ENCODE assay signal across 35 cellular contexts in the genomic region with DNA sequence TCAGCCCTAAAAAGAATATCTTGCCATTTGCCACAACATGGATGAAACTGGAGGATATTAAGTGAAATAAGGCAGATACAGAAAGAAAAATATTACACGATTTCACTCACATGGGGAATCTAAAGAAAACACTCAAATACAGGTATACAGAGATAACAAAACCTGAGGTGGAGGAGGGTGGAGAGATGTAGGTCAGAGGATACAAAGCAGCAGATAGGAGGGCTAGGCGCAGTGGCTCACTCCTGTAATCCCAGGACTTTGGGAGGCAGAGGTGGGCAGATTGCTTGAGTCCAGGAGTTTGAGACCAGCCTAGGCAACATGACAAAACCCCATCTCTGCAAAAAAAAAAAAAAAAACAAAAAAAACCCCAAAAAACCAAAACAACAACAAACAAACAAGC. TPM values are rescaled to one million over a fixed set of nuclear protein-coding genes. Genes with fewer than 3 reads are reported as not detected.
"Had no signal": no experiment of that assay in that cellular context is flagged by ENCODE, and none has a peak within 500 bp of the region (broad histone marks: within the 10 kb centered on the region; RNA-seq: fewer than 3 reads in every experiment).

No MANE protein-coding gene starts in this region.

- H3K27me3 ChIP-seq: ascending aorta, body of pancreas, brain microvascular endothelial cell, breast epithelium, cardiac muscle cell had no signal

- H3K36me3 ChIP-seq: adrenal gland, ascending aorta, brain microvascular endothelial cell, breast epithelium, cardiac muscle cell had no signal

- H3K4me3 ChIP-seq: adrenal gland, ascending aorta, body of pancreas, breast epithelium, cardiac muscle cell had no signal

- FAIRE-seq: bronchial epithelial cell had no signal

- H3K27ac ChIP-seq: adrenal gland, ascending aorta, body of pancreas, brain microvascular endothelial cell, breast epithelium, cardiac muscle cell had no signal

- ATAC-seq: activated naive CD4-positive, alpha-beta T cell treated with anti-CD3 and anti-CD28 coated beads, Interleukin-2, amount 50 U/mL, for 72 hours; activated naive CD8-positive, alpha-beta T cell treated with anti-CD3 and anti-CD28 coated beads, Interleukin-2, amount 50 U/mL, for 24 hours; activated T-cell treated with anti-CD3 and anti-CD28 coated beads, Interleukin-2, amount 50 U/mL, for 4 hours; activated T-cell treated with anti-CD3 and anti-CD28 coated beads, Interleukin-2, amount 50 U/mL, for 72 hours; activated T-helper 17 cell treated with anti-CD3 and anti-CD28 coated beads, Interleukin-2, amount 50 U/mL, for 72 hours; body of pancreas had no signal

- DNase-seq: activated effector memory CD4-positive, alpha-beta T cell treated with anti-CD3 and anti-CD28 coated beads, Interleukin-2, amount 50 U/mL, for 16 hours; activated effector memory CD4-positive, alpha-beta T cell treated with Interleukin-2 at 50 U/mL for 16 hours; activated gamma-delta T cell; activated gamma-delta T cell treated with Interleukin-2 at 50 U/mL for 16 hours; activated naive CD4-positive, alpha-beta T cell; activated naive CD4-positive, alpha-beta T cell treated with anti-CD3 and anti-CD28 coated beads for 36 hours; activated naive CD4-positive, alpha-beta T cell treated with anti-CD3 and anti-CD28 coated beads, Interleukin-2, amount 10 ng/mL, durations not matched to agents 7 days and 5 days; activated naive CD4-positive, alpha-beta T cell treated with anti-CD3 and anti-CD28 coated beads, Interleukin-2, amount 50 U/mL, for 16 hours; activated naive CD4-positive, alpha-beta T cell treated with Interleukin-2 at 50 U/mL for 16 hours; activated naive CD8-positive, alpha-beta T cell treated with anti-CD3 and anti-CD28 coated beads for 36 hours; activated naive CD8-positive, alpha-beta T cell treated with anti-CD3 and anti-CD28 coated beads, Interleukin-2, amount 10 ng/mL, durations not matched to agents 7 days and 5 days; activated naive CD8-positive, alpha-beta T cell treated with anti-CD3 and anti-CD28 coated beads, Interleukin-2, amount 50 U/mL, for 24 hours; activated T-cell treated with anti-CD3 and anti-CD28 coated beads for 4 hours; activated T-cell treated with anti-CD3 and anti-CD28 coated beads, Interleukin-2, amount 50 U/mL, for 1 hour; activated T-cell treated with anti-CD3 and anti-CD28 coated beads, Interleukin-2, amount 50 U/mL, for 24 hours; activated T-cell treated with anti-CD3 and anti-CD28 coated beads, Interleukin-2, amount 50 U/mL, for 4 hours; activated T-cell treated with anti-CD3 and anti-CD28 coated beads, Interleukin-2, amount 50 U/mL, for 48 hours; activated T-cell treated with anti-CD3 and anti-CD28 coated beads, Interleukin-2, amount 50 U/mL, for 72 hours; adrenal gland; amniotic stem cell; amygdala; anterior cingulate cortex; aorta; body of pancreas; brain microvascular endothelial cell; caudate nucleus; central memory CD4-positive, alpha-beta T cell; cerebellar nuclear complex had no signal

- H3K9me3 ChIP-seq: adrenal gland, ascending aorta, body of pancreas, breast epithelium had no signal

- H3K4me1 ChIP-seq: adrenal gland, ascending aorta, body of pancreas, breast epithelium had no signal

RNA-seq across cellular contexts. Expression of gene TF, which starts 36.3 kb away (rescaled TPM):
- total RNA-seq: activated T-helper 1 cell treated with anti-CD3 and anti-CD28 coated beads, Interleukin-12 subunit alpha, Interleukin-12 subunit beta, Interleukin-2, Interleukin-4 antibody, amounts not matched to agents 30 ng/mL and 10 ng/mL and 1 ng/mL, durations not matched to agents 14 hours and 24 hours and 36 hours had no signal
